Comparison of ENCODE assay signal across 11 cellular contexts in the genomic region with DNA sequence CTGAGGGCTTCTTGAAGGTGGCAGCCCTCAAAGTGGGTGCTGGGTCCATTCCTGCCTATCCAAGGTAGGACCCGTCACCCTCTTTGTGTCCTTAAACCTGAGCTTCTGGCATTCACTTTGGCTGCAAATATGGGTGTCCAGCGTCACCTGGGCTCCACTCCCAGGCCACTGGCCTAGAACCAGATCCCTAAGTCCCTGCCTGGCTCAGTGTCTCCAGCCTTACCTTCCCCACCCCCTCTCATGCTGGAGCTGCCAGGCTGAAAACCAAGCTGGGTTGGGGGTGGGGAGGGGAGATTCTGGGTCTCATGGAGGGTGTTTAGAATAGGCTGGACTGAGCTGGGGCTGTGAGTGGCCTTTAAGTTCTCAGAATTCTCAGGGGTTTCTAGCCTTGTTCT. TPM values are rescaled to one million over a fixed set of nuclear protein-coding genes. Genes with fewer than 3 reads are reported as not detected.
DNase-seq lines count a peak whose midpoint lies in the region; ATAC-seq and TF ChIP-seq lines count a peak whose summit lies in the region.
"Had no signal": no experiment of that assay in that cellular context is flagged by ENCODE, and none has a peak within 500 bp of the region (broad histone marks: within the 10 kb centered on the region; RNA-seq: fewer than 3 reads in every experiment).

No MANE protein-coding gene starts in this region.

- CTCF ChIA-PET in activated naive CD4-positive, alpha-beta T cell treated with anti-CD3 and anti-CD28 coated beads, Interleukin-2, amount 10 ng/mL, durations not matched to agents 7 days and 5 days (lab: Charles Lee): interaction anchor here (1.2 kb wide), 1 partner anchor 29 kb away, joined by 5 read pairs; no protein-coding TSS in a partner anchor

- H3K4me3 Mint-ChIP-seq in activated naive CD4-positive, alpha-beta T cell treated with anti-CD3 and anti-CD28 coated beads, Interleukin-2, amount 10 ng/mL, durations not matched to agents 7 days and 5 days: peak overlapping the region; percentile 42
- H3K4me3 Mint-ChIP-seq in activated T-helper 1 cell treated with anti-CD3 and anti-CD28 coated beads, Interleukin-12 subunit alpha, Interleukin-12 subunit beta, Interleukin-2, Interleukin-4 antibody, amounts not matched to agents 30 ng/mL and 10 ng/mL and 1 ng/mL, durations not matched to agents 14 hours and 24 hours and 36 hours: peak overlapping the region; percentile 65

- H3K36me3 ChIP-seq in iPS-15b (ENCODE audit: control insufficient read depth, insufficient read depth, low read length): no peaks in the 10 kb centered on the region
- no peaks in the 10 kb centered on the region for H3K36me3 ChIP-seq in suprapubic skin

- WGBS in suprapubic skin: 50% methylated on average over 1 of the region's 2 CpGs

- peaks cover 63% of the 10 kb centered on the region for H3K4me1 Mint-ChIP-seq in activated naive CD4-positive, alpha-beta T cell treated with anti-CD3 and anti-CD28 coated beads, Interleukin-2, amount 10 ng/mL, durations not matched to agents 7 days and 5 days
- H3K4me1 Mint-ChIP-seq in activated T-helper 1 cell treated with anti-CD3 and anti-CD28 coated beads, Interleukin-12 subunit alpha, Interleukin-12 subunit beta, Interleukin-2, Interleukin-4 antibody, amounts not matched to agents 30 ng/mL and 10 ng/mL and 1 ng/mL, durations not matched to agents 14 hours and 24 hours and 36 hours (ENCODE audit: low read depth): peaks cover 60% of the 10 kb centered on the region

- intact Hi-C loops in activated T-helper 1 cell treated with anti-CD3 and anti-CD28 coated beads, Interleukin-12 subunit alpha, Interleukin-12 subunit beta, Interleukin-2, Interleukin-4 antibody, amounts not matched to agents 30 ng/mL and 10 ng/mL and 1 ng/mL, durations not matched to agents 14 hours and 24 hours and 36 hours (cut with micrococcal nuclease): loop anchor here (1.0 kb wide), 1 partner anchor 29 kb away; no protein-coding TSS in a partner anchor

- peaks cover 64% of the 10 kb centered on the region for H3K27me3 Mint-ChIP-seq in activated naive CD4-positive, alpha-beta T cell treated with anti-CD3 and anti-CD28 coated beads, Interleukin-2, amount 10 ng/mL, durations not matched to agents 7 days and 5 days
- peaks cover 20% of the 10 kb centered on the region for H3K27me3 Mint-ChIP-seq in activated T-helper 1 cell treated with anti-CD3 and anti-CD28 coated beads, Interleukin-12 subunit alpha, Interleukin-12 subunit beta, Interleukin-2, Interleukin-4 antibody, amounts not matched to agents 30 ng/mL and 10 ng/mL and 1 ng/mL, durations not matched to agents 14 hours and 24 hours and 36 hours (ENCODE audit: insufficient read depth)

- H3K9me3 ChIP-seq in iPS-15b (ENCODE audit: control insufficient read depth, insufficient read depth, low read length) (no peaks in the 10 kb centered on the region), suprapubic skin (no peaks in the 10 kb centered on the region)

- peak overlapping the region; percentile 51 for H3K27ac ChIP-seq in suprapubic skin

- H3K9me3 Mint-ChIP-seq in activated naive CD4-positive, alpha-beta T cell treated with anti-CD3 and anti-CD28 coated beads, Interleukin-2, amount 10 ng/mL, durations not matched to agents 7 days and 5 days: no peaks in the 10 kb centered on the region
- H3K9me3 Mint-ChIP-seq in activated naive CD4-positive, alpha-beta T cell treated with anti-CD3 and anti-CD28 coated beads, Interleukin-2, amount 50 U/mL, for 72 hours: no peaks in the 10 kb centered on the region
- H3K9me3 Mint-ChIP-seq in activated T-helper 1 cell treated with anti-CD3 and anti-CD28 coated beads, Interleukin-12 subunit alpha, Interleukin-12 subunit beta, Interleukin-2, Interleukin-4 antibody, amounts not matched to agents 30 ng/mL and 10 ng/mL and 1 ng/mL, durations not matched to agents 14 hours and 24 hours and 36 hours: no peaks in the 10 kb centered on the region
- H3K9me3 Mint-ChIP-seq: T-helper 1 cell treated with Interleukin-12 subunit alpha and Interleukin-12 subunit beta and Interleukin-4 antibody, amounts not matched to agents 30 μg/mL and 1 μg/mL, for 36 hours had no signal

- H3K27me3 ChIP-seq in iPS-15b (ENCODE audit: control insufficient read depth, insufficient read depth, low read length): peaks cover 46% of the 10 kb centered on the region
- H3K27me3 ChIP-seq in suprapubic skin: peaks cover 18% of the 10 kb centered on the region

- H3K4me3 ChIP-seq in iPS-15b (ENCODE audit: low read depth, low read length) (peak overlapping the region; percentile 22), suprapubic skin (peak overlapping the region; percentile 62)

- no peak for ATAC-seq in activated naive CD4-positive, alpha-beta T cell treated with anti-CD3 and anti-CD28 coated beads, Interleukin-2, amount 50 U/mL, for 72 hours

- no peak overlapping the region for H3K27ac Mint-ChIP-seq in activated naive CD4-positive, alpha-beta T cell treated with anti-CD3 and anti-CD28 coated beads, Interleukin-2, amount 10 ng/mL, durations not matched to agents 7 days and 5 days
- no peak overlapping the region for H3K27ac Mint-ChIP-seq in activated naive CD4-positive, alpha-beta T cell treated with anti-CD3 and anti-CD28 coated beads, Interleukin-2, amount 50 U/mL, for 72 hours
- no peak overlapping the region for H3K27ac Mint-ChIP-seq in activated T-helper 1 cell treated with anti-CD3 and anti-CD28 coated beads, Interleukin-12 subunit alpha, Interleukin-12 subunit beta, Interleukin-2, Interleukin-4 antibody, amounts not matched to agents 30 ng/mL and 10 ng/mL and 1 ng/mL, durations not matched to agents 14 hours and 24 hours and 36 hours

- peaks cover 28% of the 10 kb centered on the region for H3K36me3 Mint-ChIP-seq in activated naive CD4-positive, alpha-beta T cell treated with anti-CD3 and anti-CD28 coated beads, Interleukin-2, amount 10 ng/mL, durations not matched to agents 7 days and 5 days
- peaks cover 5 to 8% of the 10 kb centered on the region in 2 donors for H3K36me3 Mint-ChIP-seq in activated naive CD4-positive, alpha-beta T cell treated with anti-CD3 and anti-CD28 coated beads, Interleukin-2, amount 50 U/mL, for 72 hours
- H3K36me3 Mint-ChIP-seq in activated T-helper 1 cell treated with anti-CD3 and anti-CD28 coated beads, Interleukin-12 subunit alpha, Interleukin-12 subunit beta, Interleukin-2, Interleukin-4 antibody, amounts not matched to agents 30 ng/mL and 10 ng/mL and 1 ng/mL, durations not matched to agents 14 hours and 24 hours and 36 hours (ENCODE audit: low read depth): peaks cover 27% of the 10 kb centered on the region

- TF ChIP-seq POLR2A in suprapubic skin (IDR thresholded peaks at IDR 0.05): no peak

- H3K4me1 ChIP-seq in iPS-15b (ENCODE audit: control insufficient read depth, insufficient read depth, low read length): peaks cover 5% of the 10 kb centered on the region
- peaks cover 26% of the 10 kb centered on the region for H3K4me1 ChIP-seq in suprapubic skin

- no peak for DNase-seq in activated naive CD4-positive, alpha-beta T cell treated with anti-CD3 and anti-CD28 coated beads, Interleukin-2, amount 10 ng/mL, durations not matched to agents 7 days and 5 days
- no peak for DNase-seq in activated naive CD4-positive, alpha-beta T cell treated with anti-CD3 and anti-CD28 coated beads, Interleukin-2, amount 50 U/mL, for 72 hours (ENCODE audit: low spot score in 2 of 2)
- no peak for DNase-seq in activated T-helper 1 cell treated with anti-CD3 and anti-CD28 coated beads, Interleukin-12 subunit alpha, Interleukin-12 subunit beta, Interleukin-2, Interleukin-4 antibody, amounts not matched to agents 30 ng/mL and 10 ng/mL and 1 ng/mL, durations not matched to agents 14 hours and 24 hours and 36 hours (ENCODE audit: low spot score)
- DNase-seq in suprapubic skin (ENCODE audit: low spot score in 2 of 2) (no peak), NCI-H2227 treated with DMSO at 0.1 percent for 48 hours (lab: John Stamatoyannopoulos, UW) (no peak), activated gamma-delta T cell treated with Interleukin-2 at 50 U/mL for 16 hours (no peak)
- DNase-seq in stimulated activated CD4-positive, alpha-beta T cell treated with anti-CD3 and anti-CD28 coated beads, Interleukin-12 subunit alpha, Interleukin-12 subunit beta, amount 100 ng/mL, for 4 hours: no peak
- DNase-seq: mesendoderm, NCI-H2081 treated with DMSO at 0.1 percent for 48 hours had no signal

- H3K9ac ChIP-seq in iPS-15b (ENCODE audit: low read depth, low read length): no peak overlapping the region

- no peak for TF ChIP-seq CTCF in suprapubic skin (IDR thresholded peaks at IDR 0.05)

- no peak for TF ChIP-seq EP300 in suprapubic skin (IDR thresholded peaks at IDR 0.05)

RNA-seq across cellular contexts. Expression of gene PDE4A, which starts 12.4 kb away (rescaled TPM):
- total RNA-seq in activated naive CD4-positive, alpha-beta T cell treated with anti-CD3 and anti-CD28 coated beads, Interleukin-2, amount 50 U/mL, for 72 hours: 1 to 10 TPM; 2.7 to 5.0 TPM
- total RNA-seq in activated T-helper 1 cell treated with anti-CD3 and anti-CD28 coated beads, Interleukin-12 subunit alpha, Interleukin-12 subunit beta, Interleukin-2, Interleukin-4 antibody, amounts not matched to agents 30 ng/mL and 10 ng/mL and 1 ng/mL, durations not matched to agents 14 hours and 24 hours and 36 hours: 67.7 and 71.1 TPM in 2 replicates
- total RNA-seq in suprapubic skin: 1 to 10 TPM; 3.7 to 7.9 (median 5.6) TPM

RNA-seq across cellular contexts. Expression of gene CDC37, which starts 29.4 kb away (rescaled TPM):
- 100 to 1,000 TPM; 140 to 188 TPM for total RNA-seq in activated naive CD4-positive, alpha-beta T cell treated with anti-CD3 and anti-CD28 coated beads, Interleukin-2, amount 50 U/mL, for 72 hours
- total RNA-seq in activated T-helper 1 cell treated with anti-CD3 and anti-CD28 coated beads, Interleukin-12 subunit alpha, Interleukin-12 subunit beta, Interleukin-2, Interleukin-4 antibody, amounts not matched to agents 30 ng/mL and 10 ng/mL and 1 ng/mL, durations not matched to agents 14 hours and 24 hours and 36 hours: 320 and 326 TPM in 2 replicates
- total RNA-seq in suprapubic skin: 100 to 1,000 TPM in 3 of 4 donors, 10 to 100 TPM in 1; 91.7 to 178 (median 109) TPM

RNA-seq across cellular contexts. Expression of gene TYK2, which starts 52.4 kb away (rescaled TPM):
- total RNA-seq in activated naive CD4-positive, alpha-beta T cell treated with anti-CD3 and anti-CD28 coated beads, Interleukin-2, amount 50 U/mL, for 72 hours: 100 to 1,000 TPM; 164 to 232 TPM
- total RNA-seq in activated T-helper 1 cell treated with anti-CD3 and anti-CD28 coated beads, Interleukin-12 subunit alpha, Interleukin-12 subunit beta, Interleukin-2, Interleukin-4 antibody, amounts not matched to agents 30 ng/mL and 10 ng/mL and 1 ng/mL, durations not matched to agents 14 hours and 24 hours and 36 hours: 268 and 271 TPM in 2 replicates
- 100 to 1,000 TPM in 2 of 4 donors, 10 to 100 TPM in 2; 80.4 to 200 (median 124) TPM for total RNA-seq in suprapubic skin
